In the genomic region with DNA sequence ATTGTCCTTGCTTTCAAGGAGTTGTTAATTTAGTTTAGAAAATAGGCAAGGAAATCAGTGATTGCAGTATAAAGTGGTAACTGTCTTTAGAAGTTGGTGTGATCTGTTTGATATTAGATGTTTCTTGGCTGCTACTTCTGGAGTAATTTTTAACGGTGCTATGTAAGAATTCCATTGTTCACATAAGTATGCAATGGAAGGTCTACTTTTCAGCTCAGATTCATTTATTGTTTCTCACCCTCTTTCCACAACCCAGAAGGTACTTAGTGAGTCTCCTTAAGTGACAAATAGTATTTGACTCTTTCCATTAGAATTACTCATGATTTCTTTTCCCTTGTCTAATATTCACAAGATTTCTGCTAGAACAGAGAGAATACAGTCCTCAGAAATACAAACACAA, we compare ENCODE assay signal across 1 cellular context.
TF ChIP-seq lines count a peak whose summit lies in the region.

No MANE protein-coding gene starts in this region.

TF ChIP-seq in WTC11, 78 proteins besides CTCF, POLR2A, EP300 and RAD21 (continued from another document):
- TF ChIP-seq, protein P1, sequence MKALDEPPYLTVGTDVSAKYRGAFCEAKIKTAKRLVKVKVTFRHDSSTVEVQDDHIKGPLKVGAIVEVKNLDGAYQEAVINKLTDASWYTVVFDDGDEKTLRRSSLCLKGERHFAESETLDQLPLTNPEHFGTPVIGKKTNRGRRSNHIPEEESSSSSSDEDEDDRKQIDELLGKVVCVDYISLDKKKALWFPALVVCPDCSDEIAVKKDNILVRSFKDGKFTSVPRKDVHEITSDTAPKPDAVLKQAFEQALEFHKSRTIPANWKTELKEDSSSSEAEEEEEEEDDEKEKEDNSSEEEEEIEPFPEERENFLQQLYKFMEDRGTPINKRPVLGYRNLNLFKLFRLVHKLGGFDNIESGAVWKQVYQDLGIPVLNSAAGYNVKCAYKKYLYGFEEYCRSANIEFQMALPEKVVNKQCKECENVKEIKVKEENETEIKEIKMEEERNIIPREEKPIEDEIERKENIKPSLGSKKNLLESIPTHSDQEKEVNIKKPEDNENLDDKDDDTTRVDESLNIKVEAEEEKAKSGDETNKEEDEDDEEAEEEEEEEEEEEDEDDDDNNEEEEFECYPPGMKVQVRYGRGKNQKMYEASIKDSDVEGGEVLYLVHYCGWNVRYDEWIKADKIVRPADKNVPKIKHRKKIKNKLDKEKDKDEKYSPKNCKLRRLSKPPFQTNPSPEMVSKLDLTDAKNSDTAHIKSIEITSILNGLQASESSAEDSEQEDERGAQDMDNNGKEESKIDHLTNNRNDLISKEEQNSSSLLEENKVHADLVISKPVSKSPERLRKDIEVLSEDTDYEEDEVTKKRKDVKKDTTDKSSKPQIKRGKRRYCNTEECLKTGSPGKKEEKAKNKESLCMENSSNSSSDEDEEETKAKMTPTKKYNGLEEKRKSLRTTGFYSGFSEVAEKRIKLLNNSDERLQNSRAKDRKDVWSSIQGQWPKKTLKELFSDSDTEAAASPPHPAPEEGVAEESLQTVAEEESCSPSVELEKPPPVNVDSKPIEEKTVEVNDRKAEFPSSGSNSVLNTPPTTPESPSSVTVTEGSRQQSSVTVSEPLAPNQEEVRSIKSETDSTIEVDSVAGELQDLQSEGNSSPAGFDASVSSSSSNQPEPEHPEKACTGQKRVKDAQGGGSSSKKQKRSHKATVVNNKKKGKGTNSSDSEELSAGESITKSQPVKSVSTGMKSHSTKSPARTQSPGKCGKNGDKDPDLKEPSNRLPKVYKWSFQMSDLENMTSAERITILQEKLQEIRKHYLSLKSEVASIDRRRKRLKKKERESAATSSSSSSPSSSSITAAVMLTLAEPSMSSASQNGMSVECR (CRISPR knock-in tag; IDR thresholded peaks at IDR 0.05; ENCODE audit: borderline replicate concordance), result no peak
- TF ChIP-seq OVOL2 (CRISPR knock-in tag; IDR thresholded peaks at IDR 0.05; ENCODE audit: borderline replicate concordance), result no peak
- TF ChIP-seq, protein P2, sequence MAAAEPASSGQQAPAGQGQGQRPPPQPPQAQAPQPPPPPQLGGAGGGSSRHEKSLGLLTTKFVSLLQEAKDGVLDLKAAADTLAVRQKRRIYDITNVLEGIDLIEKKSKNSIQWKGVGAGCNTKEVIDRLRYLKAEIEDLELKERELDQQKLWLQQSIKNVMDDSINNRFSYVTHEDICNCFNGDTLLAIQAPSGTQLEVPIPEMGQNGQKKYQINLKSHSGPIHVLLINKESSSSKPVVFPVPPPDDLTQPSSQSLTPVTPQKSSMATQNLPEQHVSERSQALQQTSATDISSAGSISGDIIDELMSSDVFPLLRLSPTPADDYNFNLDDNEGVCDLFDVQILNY (CRISPR knock-in tag; IDR thresholded peaks at IDR 0.05), result no peak
- TF ChIP-seq, protein P3, sequence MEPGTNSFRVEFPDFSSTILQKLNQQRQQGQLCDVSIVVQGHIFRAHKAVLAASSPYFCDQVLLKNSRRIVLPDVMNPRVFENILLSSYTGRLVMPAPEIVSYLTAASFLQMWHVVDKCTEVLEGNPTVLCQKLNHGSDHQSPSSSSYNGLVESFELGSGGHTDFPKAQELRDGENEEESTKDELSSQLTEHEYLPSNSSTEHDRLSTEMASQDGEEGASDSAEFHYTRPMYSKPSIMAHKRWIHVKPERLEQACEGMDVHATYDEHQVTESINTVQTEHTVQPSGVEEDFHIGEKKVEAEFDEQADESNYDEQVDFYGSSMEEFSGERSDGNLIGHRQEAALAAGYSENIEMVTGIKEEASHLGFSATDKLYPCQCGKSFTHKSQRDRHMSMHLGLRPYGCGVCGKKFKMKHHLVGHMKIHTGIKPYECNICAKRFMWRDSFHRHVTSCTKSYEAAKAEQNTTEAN (CRISPR knock-in tag; IDR thresholded peaks at IDR 0.05), result no peak
- TF ChIP-seq SMAD4 (CRISPR knock-in tag; IDR thresholded peaks at IDR 0.05), result no peak
- TF ChIP-seq, protein P4, sequence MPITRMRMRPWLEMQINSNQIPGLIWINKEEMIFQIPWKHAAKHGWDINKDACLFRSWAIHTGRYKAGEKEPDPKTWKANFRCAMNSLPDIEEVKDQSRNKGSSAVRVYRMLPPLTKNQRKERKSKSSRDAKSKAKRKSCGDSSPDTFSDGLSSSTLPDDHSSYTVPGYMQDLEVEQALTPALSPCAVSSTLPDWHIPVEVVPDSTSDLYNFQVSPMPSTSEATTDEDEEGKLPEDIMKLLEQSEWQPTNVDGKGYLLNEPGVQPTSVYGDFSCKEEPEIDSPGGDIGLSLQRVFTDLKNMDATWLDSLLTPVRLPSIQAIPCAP (CRISPR knock-in tag; IDR thresholded peaks at IDR 0.05), result no peak
- no peak for TF ChIP-seq CREB1 (CRISPR knock-in tag; IDR thresholded peaks at IDR 0.05)
- TF ChIP-seq RORB (CRISPR knock-in tag; IDR thresholded peaks at IDR 0.05), result no peak
- TF ChIP-seq NFATC4 (CRISPR knock-in tag; IDR thresholded peaks at IDR 0.05), result no peak
- no peak for TF ChIP-seq HMGA2 (CRISPR knock-in tag; IDR thresholded peaks at IDR 0.05)
